Comparison of ENCODE assay signal across 21 cellular contexts in genomic region chr6:149445095-149445466, GRCh38. TPM values are rescaled to one million over a fixed set of nuclear protein-coding genes. Genes with fewer than 3 reads are reported as not detected.
A peak's percentile ranks its signal among the peaks of the same experiment; 100 is the strongest.
DNase-seq lines count a peak whose midpoint lies in the region; ATAC-seq lines count a peak whose summit lies in the region.
"Had no signal": no experiment of that assay in that cellular context is flagged by ENCODE, and none has a peak within 500 bp of the region (broad histone marks: within the 10 kb centered on the region; RNA-seq: fewer than 3 reads in every experiment).

No MANE protein-coding gene starts in this region.

- H3K23ac ChIP-seq in mesenchymal stem cell (ENCODE audit: low read length in 2 of 2): no peak overlapping the region

- H3K14ac ChIP-seq in mesenchymal stem cell (ENCODE audit: low read length in 2 of 2): no peak overlapping the region

- no peak overlapping the region for H2BK5ac ChIP-seq in mesenchymal stem cell (ENCODE audit: low read depth, low read length, poor library complexity, severe bottlenecking)

- no peak overlapping the region for H2AK5ac ChIP-seq in mesenchymal stem cell (ENCODE audit: low read length, severe bottlenecking)

- peak; percentile 57 to 69 for ATAC-seq in activated CD4-positive, CD25-positive, alpha-beta regulatory T cell treated with anti-CD3 and anti-CD28 coated beads, Interleukin-2, amount 50 U/mL, for 24 hours
- ATAC-seq in GM18867 (IDR thresholded peaks at IDR 0.05; ENCODE audit: unreplicated experiment) (peak; percentile 38), GM21737 (IDR thresholded peaks at IDR 0.05; ENCODE audit: unreplicated experiment) (no peak)
- ATAC-seq: left lung had no signal

- H3K27me3 ChIP-seq in SJCRH30: no peaks in the 10 kb centered on the region
- peaks cover 0 to 44% of the 10 kb centered on the region in 2 experiments for H3K27me3 ChIP-seq in mesenchymal stem cell (ENCODE audit: control insufficient read depth in 1 of 2, insufficient read depth in 1 of 2, low read length in 2 of 2)
- H3K27me3 ChIP-seq: SJSA1, upper lobe of left lung had no signal

- H3K4me1 ChIP-seq in SJCRH30 (peaks cover 19% of the 10 kb centered on the region), mesenchymal stem cell (ENCODE audit: control insufficient read depth, insufficient read depth, low read depth, low read length) (peaks cover 18% of the 10 kb centered on the region)

- no peak overlapping the region for H2AFZ ChIP-seq in mesenchymal stem cell (ENCODE audit: low read depth, low read length)

- no peaks in the 10 kb centered on the region for H3K79me1 ChIP-seq in mesenchymal stem cell (replicated peaks; ENCODE audit: low read length, poor library complexity, severe bottlenecking)

- H2BK12ac ChIP-seq in mesenchymal stem cell (ENCODE audit: low read length in 2 of 2): peak overlapping the region in 1 of 2 experiments; percentile 15

- H3K4me2 ChIP-seq in mesenchymal stem cell (ENCODE audit: low read length, poor library complexity, severe bottlenecking): no peak overlapping the region

- no peak overlapping the region for H4K91ac ChIP-seq in mesenchymal stem cell (ENCODE audit: low read length)

- H2BK15ac ChIP-seq in mesenchymal stem cell (ENCODE audit: low read depth, poor library complexity, severe bottlenecking): no peak overlapping the region

- peak overlapping the region in 1 of 2 experiments; percentile 40 for H3K18ac ChIP-seq in mesenchymal stem cell (ENCODE audit: low read depth in 1 of 2, low read length in 2 of 2)

- H4K8ac ChIP-seq in mesenchymal stem cell (ENCODE audit: low read length): no peak overlapping the region

- no peak overlapping the region for H3K4ac ChIP-seq in mesenchymal stem cell (ENCODE audit: low read depth in 1 of 2, low read length in 2 of 2)

- H3K9ac ChIP-seq in mesenchymal stem cell (ENCODE audit: low read length): no peak overlapping the region

- H3K27ac ChIP-seq in SJCRH30 (peak overlapping the region; percentile 90), mesenchymal stem cell (ENCODE audit: low read length, poor library complexity, severe bottlenecking) (no peak overlapping the region)
- H3K27ac ChIP-seq: coronary artery, epithelial cell of prostate, left lung, SJSA1, upper lobe of left lung had no signal

- no peak for DNase-seq in activated CD4-positive, CD25-positive, alpha-beta regulatory T cell (lab: John Stamatoyannopoulos, UW)
- no peak for DNase-seq in SJCRH30
- peak; percentile 66 for DNase-seq in myocyte (ENCODE audit: low read depth)
- DNase-seq in mesenchymal stem cell: no peak
- DNase-seq in COLO829 (ENCODE audit: low spot score): no peak
- DNase-seq: activated CD4-positive, alpha-beta T cell treated with anti-CD3 and anti-CD28 coated beads, Interleukin-2, amount 50 U/mL, for 4 hours; CD4-positive, alpha-beta memory T cell; H7; NCI-H1694 treated with DMSO at 0.1 percent for 48 hours; NCI-H446 treated with DMSO at 0.1 percent for 48 hours; T1000; upper lobe of left lung had no signal

- H3K9me3 ChIP-seq in SJCRH30 (replicated peaks): no peaks in the 10 kb centered on the region
- H3K9me3 ChIP-seq in mesenchymal stem cell (ENCODE audit: control insufficient read depth, low read length): no peaks in the 10 kb centered on the region
- H3K9me3 ChIP-seq: left lung, upper lobe of left lung had no signal

- no peak overlapping the region for H2BK120ac ChIP-seq in mesenchymal stem cell (ENCODE audit: low read depth, low read length)

- H3K36me3 ChIP-seq in SJCRH30 (no peaks in the 10 kb centered on the region), mesenchymal stem cell (ENCODE audit: control insufficient read depth in 1 of 2, insufficient read depth in 2 of 2, low read depth in 1 of 2, low read length in 2 of 2) (no peaks in the 10 kb centered on the region)
- H3K36me3 ChIP-seq: left lung, SJSA1, upper lobe of left lung had no signal

- WGBS in mesenchymal stem cell: 89% methylated on average over 6 of the region's 6 CpGs

- peak overlapping the region; percentile 49 for H3K4me3 ChIP-seq in SJCRH30
- no peak overlapping the region for H3K4me3 ChIP-seq in mesenchymal stem cell (ENCODE audit: insufficient read depth in 1 of 2, low read depth in 1 of 2, low read length in 2 of 2)
- H3K4me3 ChIP-seq: coronary artery, left lung, SJSA1, upper lobe of left lung had no signal

RNA-seq across cellular contexts. Expression of gene ZC3H12D, which starts 39.7 kb away (rescaled TPM):
- total RNA-seq in SJCRH30 (2014; rRNA removed; shearing (Covaris generic)): not detected in 2 replicates
- total RNA-seq in myocyte: 0.05 TPM in 1 of 2 replicates, not detected in the other
- polyA plus RNA-seq in myocyte (2012): 0.09 TPM
- polyA plus RNA-seq in mesenchymal stem cell (2013, experiment 1 of 2): 0.04 TPM
- 0.04 TPM for polyA plus RNA-seq in mesenchymal stem cell (2013, experiment 2 of 2)
- total RNA-seq: G401, MCF 10A, SJSA1 had no signal

RNA-seq across cellular contexts. Expression of gene SUMO4, which starts 45.0 kb away (rescaled TPM):
- 1.1 and 1.5 TPM in 2 replicates for total RNA-seq in SJCRH30 (2014; rRNA removed; shearing (Covaris generic))
- 0.52 and 0.59 TPM in 2 replicates for total RNA-seq in myocyte
- 0.25 TPM for polyA plus RNA-seq in myocyte (2012)
- 0.14 TPM for polyA plus RNA-seq in mesenchymal stem cell (2013, experiment 1 of 2)
- 0.11 TPM for polyA plus RNA-seq in mesenchymal stem cell (2013, experiment 2 of 2)
- total RNA-seq: G401 had no signal
